15 cellular contexts compared by ENCODE assay signal in the genomic region with DNA sequence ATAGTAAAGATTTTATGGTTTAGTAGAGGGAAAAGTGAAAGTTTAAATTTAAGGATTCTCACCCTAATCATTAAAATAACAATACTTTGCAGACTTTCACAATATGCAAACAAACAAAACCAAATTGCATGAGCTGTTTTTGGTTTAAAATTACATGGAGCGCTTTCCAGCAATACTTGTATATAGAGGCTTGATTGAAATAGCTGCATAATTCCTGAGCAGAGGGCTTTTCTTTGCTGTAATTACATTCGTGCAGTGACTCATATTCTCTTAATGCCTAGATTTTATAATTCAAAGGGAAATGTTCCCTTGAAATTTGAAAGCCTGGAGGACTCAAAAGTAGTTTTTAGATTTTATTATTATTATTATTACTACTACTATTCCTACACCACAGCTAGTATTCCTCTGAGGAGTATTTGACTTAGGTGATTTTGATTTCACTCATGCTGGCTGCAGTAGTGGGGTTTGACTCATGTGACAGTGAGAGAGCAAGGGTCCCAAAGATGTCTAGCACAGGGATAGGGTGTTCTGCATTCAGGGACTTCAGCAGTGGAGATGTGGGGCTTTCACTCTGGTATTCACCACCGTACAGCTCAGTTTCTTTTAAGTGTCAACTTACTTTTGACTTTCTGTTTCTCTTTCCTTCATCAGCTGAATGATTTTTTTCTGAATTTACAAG.
DNase-seq lines count a peak whose midpoint lies in the region; ATAC-seq and TF ChIP-seq lines count a peak whose summit lies in the region.
"Had no signal": no experiment of that assay in that cellular context is flagged by ENCODE, and none has a peak within 500 bp of the region (broad histone marks: within the 10 kb centered on the region; RNA-seq: fewer than 3 reads in every experiment).

No MANE protein-coding gene starts in this region.

- TF ChIP-seq POLR2A in GM18505 (IDR thresholded peaks at IDR 0.05; ENCODE audit: borderline replicate concordance, extremely low read depth, insufficient read depth, insufficient read length) = no peak

- DNase-seq in SIG-M5 (lab: John Stamatoyannopoulos, UW) (no peak), Kasumi-1 (lab: John Stamatoyannopoulos, UW) (no peak), posterior cingulate gyrus (no peak)
- DNase-seq in activated CD4-positive, alpha-beta T cell treated with anti-CD3 and anti-CD28 coated beads for 1 hour = no peak
- DNase-seq: activated B cell treated with CpG ODN at 0.5 μM for 24 hours; adrenal gland; effector memory CD8-positive, alpha-beta T cell; GOT3; NCI-H1092; stimulated activated CD4-positive, alpha-beta T cell treated with anti-CD3 and anti-CD28 coated beads, Interleukin-12 subunit alpha, Interleukin-12 subunit beta, amount 100 ng/mL, for 4 hours; stimulated activated naive CD8-positive, alpha-beta T cell treated with anti-CD3 and anti-CD28 coated beads, Interleukin-15, Interleukin-2, amounts not matched to agents 100 U/mL and 50 U/mL, for 24 hours had no signal

- intact Hi-C loops in posterior cingulate gyrus (cut with DNase I) = no loop called here

- ATAC-seq in GM18505 (IDR thresholded peaks at IDR 0.05; ENCODE audit: unreplicated experiment) (peak; percentile 81), GM19463 (IDR thresholded peaks at IDR 0.05; ENCODE audit: unreplicated experiment) (peak; percentile 82), HG02870 (IDR thresholded peaks at IDR 0.05; ENCODE audit: unreplicated experiment) (peak; percentile 79), HG03575 (IDR thresholded peaks at IDR 0.05; ENCODE audit: extremely low read depth, insufficient number of reproducible peaks, low FRiP score, unreplicated experiment) (peak; percentile 65)
- ATAC-seq: effector memory CD8-positive, alpha-beta T cell; stimulated activated naive CD8-positive, alpha-beta T cell treated with anti-CD3 and anti-CD28 coated beads, Interleukin-15, Interleukin-2, amounts not matched to agents 100 U/mL and 50 U/mL, for 24 hours had no signal
